8 cellular contexts compared by ENCODE assay signal in the genomic region with DNA sequence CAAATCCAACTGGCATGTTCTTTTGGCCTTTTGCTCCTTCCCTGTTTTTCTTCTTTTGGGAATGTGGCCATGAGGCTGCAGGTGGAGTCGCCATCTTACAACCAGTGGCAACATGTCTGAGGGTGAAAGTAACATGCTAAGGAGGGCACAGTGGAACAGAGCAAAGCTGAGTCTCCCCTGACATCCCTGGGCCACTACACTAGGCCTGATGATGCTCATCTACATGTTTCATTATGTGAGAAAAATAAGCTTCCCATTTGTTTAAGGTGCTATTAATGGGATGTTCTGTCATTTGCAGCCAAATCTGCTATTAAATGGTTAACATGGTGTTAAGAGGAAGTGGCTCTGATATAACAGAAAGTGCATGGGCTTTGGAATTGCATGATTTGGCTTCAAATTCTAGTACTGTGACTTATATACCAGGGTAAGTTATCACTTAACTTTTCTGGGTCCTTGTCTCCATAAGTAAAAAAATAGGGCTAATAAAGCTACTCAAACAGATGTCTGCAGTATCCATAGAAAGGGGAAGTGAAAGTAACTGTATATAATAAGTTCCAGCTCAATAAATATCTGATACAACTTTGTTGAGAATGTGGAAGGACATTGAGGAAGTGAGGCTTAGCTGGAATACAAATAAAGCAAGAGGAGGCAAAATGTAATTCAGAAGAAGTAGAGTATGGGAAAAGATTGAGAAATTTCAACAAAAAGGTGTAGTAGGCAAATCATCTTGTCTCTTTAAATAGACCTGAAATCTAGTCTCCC.
DNase-seq lines count a peak whose midpoint lies in the region; ATAC-seq and TF ChIP-seq lines count a peak whose summit lies in the region.

No MANE protein-coding gene starts in this region.

- intact Hi-C loops in CD4-positive, alpha-beta memory T cell (cut with micrococcal nuclease): no loop called here

- H2AFZ ChIP-seq in osteoblast (ENCODE audit: low read length): no peak overlapping the region

- no peaks in the 10 kb centered on the region for H3K9me3 Mint-ChIP-seq in CD4-positive, alpha-beta memory T cell

- CTCF ChIA-PET in CD4-positive, alpha-beta memory T cell (lab: Charles Lee; ENCODE audit: partially characterized antibody): interaction anchor here (0.9 to 1.9 kb wide), 6 partner anchors 10 to 135 kb away, joined by 3 to 6 read pairs (median 3); no protein-coding TSS in a partner anchor

- no peak overlapping the region for H3K4me3 ChIP-seq in CD4-positive, alpha-beta memory T cell (ENCODE audit: low read length in 2 of 2)
- no peak overlapping the region for H3K4me3 ChIP-seq in osteoblast (ENCODE audit: insufficient read depth, low read length)

- no peaks in the 10 kb centered on the region for H3K79me2 ChIP-seq in osteoblast (ENCODE audit: insufficient read depth, low read length)

- peaks cover 31% of the 10 kb centered on the region for H3K4me1 ChIP-seq in CD4-positive, alpha-beta memory T cell (ENCODE audit: insufficient read depth, low read length)
- peaks cover 9% of the 10 kb centered on the region for H3K4me1 ChIP-seq in osteoblast (ENCODE audit: insufficient read depth, low read length)

- no peaks in the 10 kb centered on the region for H4K20me1 ChIP-seq in osteoblast (ENCODE audit: insufficient read depth, low read length)

- H3K36me3 ChIP-seq in CD4-positive, alpha-beta memory T cell (ENCODE audit: insufficient read depth, low read length): no peaks in the 10 kb centered on the region
- H3K36me3 ChIP-seq in osteoblast (ENCODE audit: insufficient read depth, low read length): no peaks in the 10 kb centered on the region

- peak overlapping the region in 6 of 8 donors; percentile 12 to 79 (median 68) for H3K4me3 Mint-ChIP-seq in CD4-positive, alpha-beta memory T cell

- POLR2A ChIA-PET in CD4-positive, alpha-beta memory T cell (lab: Charles Lee; ENCODE audit: partially characterized antibody): interaction anchor here (0.9 to 3.6 kb wide), 6 partner anchors 13 to 210 kb away, joined by 3 to 14 read pairs (median 5); no protein-coding TSS in a partner anchor

- DNase-seq in CD4-positive, alpha-beta memory T cell: no peak
- DNase-seq in SIG-M5 (lab: John Stamatoyannopoulos, UW) (peak; percentile 35), GF-D8 (lab: John Stamatoyannopoulos, UW) (no peak), osteoblast (ENCODE audit: insufficient read length, low spot score, missing footprints) (no peak), DMS53 (lab: John Stamatoyannopoulos, UW) (no peak)
- DNase-seq in stimulated activated CD8-positive, alpha-beta memory T cell treated with anti-CD3 and anti-CD28 coated beads, Interleukin-4, amount 100 ng/mL, for 48 hours: no peak

- no peak overlapping the region for H3K27ac ChIP-seq in CD4-positive, alpha-beta memory T cell (ENCODE audit: low read depth, low read length)
- no peak overlapping the region for H3K27ac ChIP-seq in osteoblast (ENCODE audit: low read depth, low read length)

- ATAC-seq in GM19372 (IDR thresholded peaks at IDR 0.05; ENCODE audit: low read depth, unreplicated experiment) (peak; percentile 72), HG03097 (IDR thresholded peaks at IDR 0.05; ENCODE audit: low FRiP score, unreplicated experiment) (peak; percentile 70)

- H3K27ac Mint-ChIP-seq in CD4-positive, alpha-beta memory T cell: peak overlapping the region; percentile 0 to 82 (median 70)

- TF ChIP-seq CTCF in osteoblast (IDR thresholded peaks at IDR 0.05; ENCODE audit: extremely low read depth, low read depth, low read length): no peak

- peaks cover 32 to 53% (median 36%) of the 10 kb centered on the region in 4 donors for H3K4me1 Mint-ChIP-seq in CD4-positive, alpha-beta memory T cell

- H3K27me3 ChIP-seq in CD4-positive, alpha-beta memory T cell (ENCODE audit: insufficient read depth, low read length): no peaks in the 10 kb centered on the region
- H3K27me3 ChIP-seq in osteoblast (ENCODE audit: insufficient read depth, low read length): no peaks in the 10 kb centered on the region

- H3K27me3 Mint-ChIP-seq in CD4-positive, alpha-beta memory T cell: no peaks in the 10 kb centered on the region

- no peaks in the 10 kb centered on the region for H3K9me3 ChIP-seq in CD4-positive, alpha-beta memory T cell (ENCODE audit: control insufficient read depth in 1 of 2, low read length in 2 of 2)
- no peaks in the 10 kb centered on the region for H3K9me3 ChIP-seq in osteoblast (ENCODE audit: low read depth, low read length)

- no peaks in the 10 kb centered on the region for H3K36me3 Mint-ChIP-seq in CD4-positive, alpha-beta memory T cell

- no peak overlapping the region for H3K4me2 ChIP-seq in osteoblast (ENCODE audit: insufficient read depth, low read length)
